ENCODE assay signal across 1 cellular context in genomic region chr12:116171549-116171948, GRCh38.
TF ChIP-seq lines count a peak whose summit lies in the region.

No MANE protein-coding gene starts in this region.

TF ChIP-seq in SK-N-SH treated with all-trans-retinoic acid at 6 μM for 48 hours, 23 proteins besides CTCF, POLR2A, EP300 and RAD21 (continued from another document):
- TF ChIP-seq PATZ1 (CRISPR knock-in tag; IDR thresholded peaks at IDR 0.05; ENCODE audit: borderline replicate concordance): no peak
- no peak for TF ChIP-seq ESRRG (CRISPR knock-in tag; IDR thresholded peaks at IDR 0.05)
- no peak for TF ChIP-seq CSRNP3 (CRISPR knock-in tag; IDR thresholded peaks at IDR 0.05)
- no peak for TF ChIP-seq ARNTL (CRISPR knock-in tag; IDR thresholded peaks at IDR 0.05; ENCODE audit: borderline replicate concordance, low read depth)
- no peak for TF ChIP-seq ISL1 (CRISPR knock-in tag; IDR thresholded peaks at IDR 0.05)
- TF ChIP-seq RARB (CRISPR knock-in tag; IDR thresholded peaks at IDR 0.05): no peak
